ENCODE assay signal across 25 cellular contexts in the genomic region with DNA sequence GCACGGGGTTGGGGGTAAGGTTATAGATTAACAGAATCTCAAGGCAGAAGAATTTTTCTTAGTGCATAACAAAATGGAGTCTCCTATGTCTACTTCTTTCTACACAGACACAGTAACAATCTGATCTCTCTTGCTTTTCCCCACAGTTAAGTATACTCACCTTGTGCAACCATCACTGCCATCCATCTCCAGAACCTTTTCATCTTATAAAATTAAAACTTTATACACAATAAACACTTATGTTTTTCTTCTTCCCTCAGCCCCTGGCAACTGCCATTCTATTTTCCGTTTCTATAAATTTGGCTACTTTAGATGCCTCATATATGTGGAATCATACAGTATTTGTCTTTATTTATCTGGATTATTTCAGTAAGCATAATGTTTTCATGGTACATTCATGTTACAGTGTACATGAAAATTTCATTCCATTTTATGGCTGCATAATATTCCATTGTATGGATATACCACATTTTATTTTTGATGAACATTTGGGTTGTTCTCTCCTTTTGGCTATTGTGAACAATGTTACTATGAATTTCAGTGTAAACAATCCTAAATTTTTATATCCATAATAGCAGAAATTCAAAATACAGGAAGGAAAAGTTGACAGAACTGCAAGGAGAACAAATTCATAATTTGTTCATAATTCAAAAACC. TPM values are rescaled to one million over a fixed set of nuclear protein-coding genes. Genes with fewer than 3 reads are reported as not detected.
"Had no signal": no experiment of that assay in that cellular context is flagged by ENCODE, and none has a peak within 500 bp of the region (broad histone marks: within the 10 kb centered on the region; RNA-seq: fewer than 3 reads in every experiment).

No MANE protein-coding gene starts in this region.

- H3K36me3 ChIP-seq: brain microvascular endothelial cell, cardiac muscle cell, Peyer's patch, SJCRH30 had no signal

- H3K27ac ChIP-seq: brain microvascular endothelial cell, cardiac muscle cell, Peyer's patch, RWPE1, SJCRH30 had no signal

- ATAC-seq: WTC11 had no signal

- H3K4me1 ChIP-seq: Peyer's patch, SJCRH30 had no signal

- DNase-seq: activated CD4-positive, alpha-beta memory T cell treated with anti-CD3 and anti-CD28 coated beads for 36 hours; activated CD4-positive, alpha-beta T cell treated with anti-CD3 and anti-CD28 coated beads, Interleukin-2, amount 10 ng/mL, durations not matched to agents 7 days and 5 days; activated CD4-positive, CD25-positive, alpha-beta regulatory T cell treated with anti-CD3 and anti-CD28 coated beads, Interleukin-2, amount 50 U/mL, for 72 hours; activated CD8-positive, alpha-beta memory T cell treated with anti-CD3 and anti-CD28 coated beads for 24 hours; activated gamma-delta T cell treated with Interleukin-2 at 50 U/mL for 16 hours; activated naive CD4-positive, alpha-beta T cell treated with anti-CD3 and anti-CD28 coated beads, Interleukin-2, amount 10 ng/mL, durations not matched to agents 7 days and 5 days; activated naive CD8-positive, alpha-beta T cell treated with anti-CD3 and anti-CD28 coated beads for 36 hours; activated T-cell treated with anti-CD3 and anti-CD28 coated beads, Interleukin-2, amount 50 U/mL, for 48 hours; brain microvascular endothelial cell; NCI-H1048; NCI-H146; NCI-H187 treated with DMSO at 0.1 percent for 48 hours; NCI-H2081 treated with DMSO at 0.1 percent for 48 hours; NCI-H446; NCI-H524; Peyer's patch; Right ventricle myocardium superior; SJCRH30; T-helper 9 cell had no signal

- H3K27ac Mint-ChIP-seq: activated CD4-positive, alpha-beta memory T cell treated with anti-CD3 and anti-CD28 coated beads for 36 hours; activated CD4-positive, alpha-beta T cell treated with anti-CD3 and anti-CD28 coated beads, Interleukin-2, amount 10 ng/mL, durations not matched to agents 7 days and 5 days; activated naive CD4-positive, alpha-beta T cell treated with anti-CD3 and anti-CD28 coated beads, Interleukin-2, amount 10 ng/mL, durations not matched to agents 7 days and 5 days; activated naive CD8-positive, alpha-beta T cell treated with anti-CD3 and anti-CD28 coated beads for 36 hours; activated T-helper 2 cell treated with anti-CD3 and anti-CD28 coated beads, Interferon-gamma antibody, Interleukin-2, Interleukin-4, amounts not matched to agents 10 μg/mL and 5 μg/mL and 100 μg/mL, durations not matched to agents 14 hours and 24 hours and 36 hours; T-helper 1 cell treated with Interleukin-12 subunit alpha and Interleukin-12 subunit beta and Interleukin-4 antibody, amounts not matched to agents 30 μg/mL and 1 μg/mL, for 36 hours; WTC11 had no signal

- H3K36me3 Mint-ChIP-seq: activated CD4-positive, alpha-beta memory T cell treated with anti-CD3 and anti-CD28 coated beads for 36 hours; activated naive CD4-positive, alpha-beta T cell treated with anti-CD3 and anti-CD28 coated beads, Interleukin-2, amount 10 ng/mL, durations not matched to agents 7 days and 5 days; activated naive CD8-positive, alpha-beta T cell treated with anti-CD3 and anti-CD28 coated beads for 36 hours had no signal

- H3K9me3 Mint-ChIP-seq: activated CD4-positive, alpha-beta T cell treated with anti-CD3 and anti-CD28 coated beads, Interleukin-2, amount 10 ng/mL, durations not matched to agents 7 days and 5 days; activated T-helper 2 cell treated with anti-CD3 and anti-CD28 coated beads, Interferon-gamma antibody, Interleukin-2, Interleukin-4, amounts not matched to agents 10 μg/mL and 5 μg/mL and 100 μg/mL, durations not matched to agents 14 hours and 24 hours and 36 hours had no signal

- H3K9me3 ChIP-seq: Peyer's patch, SJCRH30 had no signal

- H3K4me3 ChIP-seq: cardiac muscle cell, Peyer's patch, SJCRH30 had no signal

- H3K4me1 Mint-ChIP-seq: activated CD4-positive, alpha-beta T cell treated with anti-CD3 and anti-CD28 coated beads, Interleukin-2, amount 10 ng/mL, durations not matched to agents 7 days and 5 days; activated naive CD4-positive, alpha-beta T cell treated with anti-CD3 and anti-CD28 coated beads, Interleukin-2, amount 10 ng/mL, durations not matched to agents 7 days and 5 days; activated naive CD8-positive, alpha-beta T cell treated with anti-CD3 and anti-CD28 coated beads for 36 hours had no signal

- H3K27me3 ChIP-seq: cardiac muscle cell, Peyer's patch, SJCRH30 had no signal

- H3K4me3 Mint-ChIP-seq: activated CD4-positive, alpha-beta memory T cell treated with anti-CD3 and anti-CD28 coated beads for 36 hours; activated CD4-positive, alpha-beta T cell treated with anti-CD3 and anti-CD28 coated beads, Interleukin-2, amount 10 ng/mL, durations not matched to agents 7 days and 5 days; activated naive CD4-positive, alpha-beta T cell treated with anti-CD3 and anti-CD28 coated beads, Interleukin-2, amount 10 ng/mL, durations not matched to agents 7 days and 5 days; activated naive CD8-positive, alpha-beta T cell treated with anti-CD3 and anti-CD28 coated beads for 36 hours; T-helper 1 cell treated with Interleukin-12 subunit alpha and Interleukin-12 subunit beta and Interleukin-4 antibody, amounts not matched to agents 30 μg/mL and 1 μg/mL, for 36 hours; WTC11 had no signal

RNA-seq across cellular contexts. Expression of a gene that starts 25.7 kb away (rescaled TPM):
- total RNA-seq: activated naive CD8-positive, alpha-beta T cell treated with anti-CD3 and anti-CD28 coated beads for 36 hours; activated T-helper 2 cell treated with anti-CD3 and anti-CD28 coated beads, Interferon-gamma antibody, Interleukin-2, Interleukin-4, amounts not matched to agents 10 μg/mL and 5 μg/mL and 100 μg/mL, durations not matched to agents 14 hours and 24 hours and 36 hours; M059J; SJCRH30 had no signal
